8 cellular contexts compared by ENCODE assay signal in the genomic region with DNA sequence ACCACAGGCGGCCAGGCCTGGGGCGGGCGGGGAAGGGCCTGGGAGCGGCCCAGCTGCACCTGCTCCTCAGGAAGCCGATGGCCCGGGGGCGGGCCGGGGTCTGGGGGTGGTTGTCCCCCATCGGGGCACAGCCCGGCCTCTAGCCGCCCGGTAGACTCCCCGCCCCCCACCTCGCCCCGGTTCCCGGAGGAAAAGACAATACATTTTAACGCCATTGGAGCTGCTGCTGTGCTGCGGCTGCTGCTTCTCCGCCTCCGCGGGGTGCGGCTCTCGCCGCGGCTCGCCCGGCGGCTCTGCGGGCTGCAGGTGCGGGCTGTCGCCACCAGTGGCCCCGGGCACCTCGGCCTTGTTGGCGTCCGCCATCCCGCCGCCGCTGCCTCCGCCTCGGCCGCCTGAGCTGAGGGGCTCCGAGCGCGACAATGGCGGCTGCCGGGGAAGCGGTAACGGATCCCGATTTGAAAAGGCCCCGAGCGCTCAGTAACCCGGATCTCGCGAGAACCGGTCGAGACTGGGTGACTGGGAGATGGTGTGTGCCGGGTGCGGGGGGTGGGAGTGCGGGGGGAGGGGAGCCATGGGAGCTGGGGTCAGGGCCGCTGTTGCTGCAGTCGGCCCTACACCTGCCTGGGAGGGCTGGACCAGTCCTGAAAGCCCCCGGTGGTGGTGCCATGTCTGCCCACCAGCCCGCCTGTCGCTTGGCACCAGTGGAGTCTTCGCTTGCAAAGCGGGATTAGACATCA. TPM values are rescaled to one million over a fixed set of nuclear protein-coding genes. Genes with fewer than 3 reads are reported as not detected.
DNase-seq lines count a peak whose midpoint lies in the region; ATAC-seq and TF ChIP-seq lines count a peak whose summit lies in the region.

A gene with protein sequence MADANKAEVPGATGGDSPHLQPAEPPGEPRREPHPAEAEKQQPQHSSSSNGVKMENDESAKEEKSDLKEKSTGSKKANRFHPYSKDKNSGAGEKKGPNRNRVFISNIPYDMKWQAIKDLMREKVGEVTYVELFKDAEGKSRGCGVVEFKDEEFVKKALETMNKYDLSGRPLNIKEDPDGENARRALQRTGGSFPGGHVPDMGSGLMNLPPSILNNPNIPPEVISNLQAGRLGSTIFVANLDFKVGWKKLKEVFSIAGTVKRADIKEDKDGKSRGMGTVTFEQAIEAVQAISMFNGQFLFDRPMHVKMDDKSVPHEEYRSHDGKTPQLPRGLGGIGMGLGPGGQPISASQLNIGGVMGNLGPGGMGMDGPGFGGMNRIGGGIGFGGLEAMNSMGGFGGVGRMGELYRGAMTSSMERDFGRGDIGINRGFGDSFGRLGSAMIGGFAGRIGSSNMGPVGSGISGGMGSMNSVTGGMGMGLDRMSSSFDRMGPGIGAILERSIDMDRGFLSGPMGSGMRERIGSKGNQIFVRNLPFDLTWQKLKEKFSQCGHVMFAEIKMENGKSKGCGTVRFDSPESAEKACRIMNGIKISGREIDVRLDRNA (minus strand): TSS at position 421 of the 737 bp plus-strand sequence. CDS start 58 bp downstream, at position 363.

- TF ChIP-seq CTCF in left lung (IDR thresholded peaks at IDR 0.05): no peak

- H3K4me1 ChIP-seq in left lung: peaks cover 0 to 8% of the 10 kb centered on the region in 2 donors

- DNase-seq in NCI-H2171 (lab: John Stamatoyannopoulos, UW) (peak; percentile 91), dermis microvascular lymphatic vessel endothelial cell (ENCODE audit: low read depth in 2 of 2) (peak; percentile 58 to 73), left lung (peak; percentile 64 to 85), Kasumi-1 (lab: John Stamatoyannopoulos, UW) (no peak)
- peak; percentile 56 for DNase-seq in activated CD4-positive, alpha-beta T cell treated with anti-CD3 and anti-CD28 coated beads, Interleukin-2, amount 50 U/mL, for 1 hour
- peak; percentile 57 for DNase-seq in stimulated activated CD4-positive, alpha-beta T cell treated with anti-CD3 and anti-CD28 coated beads, Interleukin-2, amount 100 ng/mL, for 4 hours (ENCODE audit: low read depth)

- intact Hi-C loops in left lung (cut with DNase I): loop anchor here in 1 of 2 donors (10.0 kb wide), 1 partner anchor 57 kb away; no protein-coding TSS in a partner anchor

- peak within 1 kb of the TSS; percentile 46 to 60 for H3K27ac ChIP-seq in left lung

- peak within 1 kb of the TSS; percentile 49 to 61 for H3K4me3 ChIP-seq in left lung

- peak; percentile 76 for ATAC-seq in GM18511 (IDR thresholded peaks at IDR 0.05; ENCODE audit: unreplicated experiment)
- peak; percentile 63 for ATAC-seq in HG02943 (IDR thresholded peaks at IDR 0.05; ENCODE audit: low read depth, unreplicated experiment)
- ATAC-seq in left lung: peak; percentile 90

- no peaks in the 10 kb centered on the region for H3K36me3 ChIP-seq in left lung

- no peaks in the 10 kb centered on the region for H3K9me3 ChIP-seq in left lung

- H3K27me3 ChIP-seq in left lung: peaks cover 11 to 34% of the 10 kb centered on the region in 2 donors

RNA-seq across cellular contexts. Expression of the gene that starts here (rescaled TPM):
- total RNA-seq in dermis microvascular lymphatic vessel endothelial cell: 7.3 and 8.6 TPM in 2 replicates
- total RNA-seq in left lung: 10 to 100 TPM; 19.7 to 25.4 TPM

Comparison
In these comparisons a context has a peak if more than half of its experiments do, and no peak if none do; other contexts are left out.
1. DNase-seq: peak in NCI-H2171 (single experiment), activated CD4-positive, alpha-beta T cell treated with anti-CD3 and anti-CD28 coated beads, Interleukin-2, amount 50 U/mL, for 1 hour (single experiment), dermis microvascular lymphatic vessel endothelial cell (2 of 2), left lung (2 of 2) and stimulated activated CD4-positive, alpha-beta T cell treated with anti-CD3 and anti-CD28 coated beads, Interleukin-2, amount 100 ng/mL, for 4 hours (single experiment); none in Kasumi-1 (0 of 2).
2. Peak in every context shown above with its lines, with median percentiles within 50 percentile points of each other: ATAC-seq.